ENCODE assay signal across 18 cellular contexts in the genomic region with DNA sequence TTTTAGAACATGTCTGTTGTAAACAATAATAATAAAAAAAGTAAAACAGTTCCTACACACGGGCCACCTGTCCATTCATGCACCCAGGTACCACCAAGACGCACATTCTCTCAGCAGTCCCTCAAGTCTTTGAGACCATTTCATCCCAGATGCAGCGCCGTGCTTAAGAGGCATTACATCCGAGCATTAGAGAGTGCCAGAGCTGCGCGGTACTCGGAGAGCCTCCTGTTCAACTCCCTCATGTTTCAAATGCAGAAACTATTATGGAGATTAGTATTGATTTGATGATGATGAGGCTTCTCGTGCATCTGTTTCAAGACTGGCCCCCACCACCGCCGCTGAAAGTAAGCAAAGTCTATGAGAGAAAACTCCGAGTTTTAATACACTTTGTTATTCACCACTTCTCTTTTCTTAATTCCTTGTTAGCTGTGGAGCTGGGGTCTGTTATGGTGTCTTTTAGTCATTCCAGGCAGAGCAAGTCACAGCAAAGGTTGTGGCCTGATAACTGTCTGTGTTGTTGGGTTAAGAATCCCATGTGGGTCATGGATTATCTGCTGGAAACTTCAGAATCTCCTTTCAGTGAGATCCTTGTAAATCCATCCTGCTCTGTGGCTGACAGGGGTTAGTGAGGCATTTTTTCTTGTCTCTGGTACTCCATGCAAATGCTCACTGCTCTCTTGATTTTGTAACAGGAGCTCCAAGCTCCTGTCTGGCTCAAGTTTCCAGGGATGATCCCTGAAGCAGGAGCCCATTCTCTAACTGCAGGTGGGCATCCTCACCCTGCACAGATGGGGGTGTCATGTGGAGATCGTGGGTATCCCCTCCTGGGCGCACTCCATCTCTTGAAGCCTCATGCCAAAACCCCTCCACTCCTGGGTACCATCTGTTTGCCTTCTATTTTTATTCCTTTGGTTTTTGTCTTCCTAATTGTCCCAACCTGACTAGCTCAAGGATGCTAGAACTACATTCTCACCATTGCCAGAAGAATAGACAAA.
"Had no signal": no experiment of that assay in that cellular context is flagged by ENCODE, and none has a peak within 500 bp of the region (broad histone marks: within the 10 kb centered on the region; RNA-seq: fewer than 3 reads in every experiment).

No MANE protein-coding gene starts in this region.

- H3K4me3 Mint-ChIP-seq: activated B cell treated with CpG ODN at 0.5 μM for 24 hours; activated CD4-positive, alpha-beta memory T cell treated with anti-CD3 and anti-CD28 coated beads for 36 hours; activated naive CD8-positive, alpha-beta T cell treated with anti-CD3 and anti-CD28 coated beads for 36 hours; activated T-helper 1 cell treated with anti-CD3 and anti-CD28 coated beads, Interleukin-12 subunit alpha, Interleukin-12 subunit beta, Interleukin-2, Interleukin-4 antibody, amounts not matched to agents 30 ng/mL and 10 ng/mL and 1 ng/mL, durations not matched to agents 14 hours and 24 hours and 36 hours; T-helper 2 cell treated with Interferon-gamma antibody and Interleukin-4, amounts not matched to agents 5 μg/mL and 100 μg/mL, for 36 hours had no signal

- H3K36me3 ChIP-seq: prostate gland, right atrium auricular region, thyroid gland had no signal

- H3K9me3 Mint-ChIP-seq: activated B cell treated with CpG ODN at 0.5 μM for 24 hours; T-helper 2 cell treated with Interferon-gamma antibody and Interleukin-4, amounts not matched to agents 5 μg/mL and 100 μg/mL, for 36 hours had no signal

- H3K27ac ChIP-seq: coronary artery, prostate gland, right atrium auricular region, thyroid gland had no signal

- H3K27me3 ChIP-seq: right atrium auricular region, thyroid gland had no signal

- H3K36me3 Mint-ChIP-seq: activated naive CD8-positive, alpha-beta T cell treated with anti-CD3 and anti-CD28 coated beads for 36 hours had no signal

- H3K27ac Mint-ChIP-seq: activated B cell treated with CpG ODN at 0.5 μM for 24 hours; activated CD4-positive, alpha-beta memory T cell treated with anti-CD3 and anti-CD28 coated beads for 36 hours; activated naive CD8-positive, alpha-beta T cell treated with anti-CD3 and anti-CD28 coated beads for 36 hours; activated T-helper 1 cell treated with anti-CD3 and anti-CD28 coated beads, Interleukin-12 subunit alpha, Interleukin-12 subunit beta, Interleukin-2, Interleukin-4 antibody, amounts not matched to agents 30 ng/mL and 10 ng/mL and 1 ng/mL, durations not matched to agents 14 hours and 24 hours and 36 hours; T-helper 2 cell treated with Interferon-gamma antibody and Interleukin-4, amounts not matched to agents 5 μg/mL and 100 μg/mL, for 36 hours had no signal

- DNase-seq: activated B cell treated with CpG ODN at 0.5 μM for 24 hours; activated CD4-positive, alpha-beta memory T cell treated with anti-CD3 and anti-CD28 coated beads for 36 hours; activated CD4-positive, alpha-beta T cell treated with anti-CD3 and anti-CD28 coated beads for 4 hours; activated naive CD8-positive, alpha-beta T cell treated with anti-CD3 and anti-CD28 coated beads for 36 hours; activated T-cell treated with anti-CD3 and anti-CD28 coated beads for 4 hours; amniotic stem cell; head of caudate nucleus; left ventricle myocardium superior; stimulated activated CD4-positive, alpha-beta T cell treated with anti-CD3 and anti-CD28 coated beads, Interleukin-12 subunit alpha, Interleukin-12 subunit beta, amount 100 ng/mL, for 4 hours; stimulated activated CD4-positive, alpha-beta T cell treated with anti-CD3 and anti-CD28 coated beads, Interleukin-1b, Interleukin-23, amount 100 ng/mL, for 48 hours; stimulated activated CD8-positive, alpha-beta memory T cell treated with anti-CD3 and anti-CD28 coated beads, Interleukin-4, amount 100 ng/mL, for 48 hours; stimulated activated naive CD4-positive, alpha-beta T cell treated with Interleukin-2 at 50 U/mL for 16 hours; thyroid gland had no signal

- H3K9me3 ChIP-seq: prostate gland, right atrium auricular region, thyroid gland had no signal

- H3K4me1 ChIP-seq: prostate gland, right atrium auricular region, thyroid gland had no signal

- H3K4me3 ChIP-seq: coronary artery, prostate gland, right atrium auricular region, thyroid gland had no signal

- H3K27me3 Mint-ChIP-seq: activated B cell treated with CpG ODN at 0.5 μM for 24 hours; activated CD4-positive, alpha-beta memory T cell treated with anti-CD3 and anti-CD28 coated beads for 36 hours had no signal

- ATAC-seq: left ventricle myocardium superior had no signal
